In the genomic region with DNA sequence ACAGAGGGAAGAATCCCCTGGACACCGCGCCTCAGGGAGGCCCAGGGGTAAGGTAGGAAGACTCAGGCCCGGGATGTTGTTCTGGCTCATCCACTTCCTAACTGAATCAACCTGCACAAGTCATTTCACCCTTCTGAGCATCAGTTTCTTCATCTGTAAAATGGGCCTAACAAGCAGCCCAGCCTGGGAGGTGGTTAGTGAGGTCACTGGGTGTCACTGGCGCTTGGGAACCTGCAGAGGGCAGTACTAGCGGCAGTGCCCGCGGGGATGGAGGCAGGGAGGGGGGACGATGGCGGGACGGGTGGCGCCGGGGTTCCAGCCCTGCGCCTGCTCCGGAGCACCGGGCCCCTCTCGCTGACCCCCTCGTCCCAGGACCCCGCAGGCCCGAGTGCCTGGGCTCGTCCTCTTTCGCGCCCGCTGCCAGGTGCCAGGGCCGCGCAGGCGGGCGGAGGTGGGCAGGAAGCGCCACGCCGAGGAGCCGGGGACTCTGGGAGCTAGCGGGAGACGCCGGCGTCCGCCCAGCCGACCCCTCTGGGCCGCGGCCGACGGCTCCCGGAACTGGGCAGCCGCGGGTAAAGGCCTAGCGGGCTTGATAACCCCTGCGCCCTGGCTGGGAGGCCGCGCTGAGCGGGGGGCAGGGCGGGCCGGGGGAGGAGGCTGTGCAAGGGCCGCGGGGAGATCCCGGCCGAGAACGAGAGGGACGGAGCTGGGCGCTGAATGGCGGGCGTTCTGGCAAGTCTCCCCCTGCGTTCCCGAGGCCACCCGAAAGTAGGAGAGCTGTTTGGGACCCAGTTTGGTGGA, we compare ENCODE assay signal across 8 cellular contexts. TPM values are rescaled to one million over a fixed set of nuclear protein-coding genes. Genes with fewer than 3 reads are reported as not detected.
DNase-seq lines count a peak whose midpoint lies in the region; ATAC-seq and TF ChIP-seq lines count a peak whose summit lies in the region.

Gene NLRX1 (plus strand): TSS at position 255 of the 801 bp plus-strand sequence. CDS start 2,679 bp downstream, outside the sequence.

- CTCF ChIA-PET in Caco-2 (lab: Charles Lee): interaction anchor here (0.8 to 2.0 kb wide), 2 partner anchors 28 to 66 kb away, joined by 3 to 9 read pairs; partner anchors contain the start of gene DPAGT1
- CTCF ChIA-PET in PC-9 (lab: Charles Lee): interaction anchor here (0.8 to 0.9 kb wide), 3 partner anchors 27 to 150 kb away, joined by 3 to 4 read pairs (median 3); partner anchors contain the start of gene HMBS

- peak within 1 kb of the TSS; percentile 83 for H2AFZ ChIP-seq in PC-9

- no peaks in the 10 kb centered on the region for H3K27me3 Mint-ChIP-seq in Caco-2 (ENCODE audit: insufficient read depth, unreplicated experiment)
- H3K27me3 Mint-ChIP-seq in natural killer cell treated with Interleukin-12 subunit alpha and Interleukin-12 subunit beta and Interleukin-15 and Interleukin-18, amount 100 ng/mL, for 72 hours: no peaks in the 10 kb centered on the region

- peak within 1 kb of the TSS; percentile 81 for H3K27ac ChIP-seq in PC-9

- H3K9me3 ChIP-seq in Caco-2: no peaks in the 10 kb centered on the region
- no peaks in the 10 kb centered on the region for H3K9me3 ChIP-seq in PC-9 (ENCODE audit: insufficient read depth, low read depth)

- peaks cover 48% of the 10 kb centered on the region for H3F3A ChIP-seq in PC-9 (ENCODE audit: insufficient read depth, low read depth)

- BruUV-seq in Caco-2 (replicated peaks; lab: Mats Ljungman, UMichigan): no TSS peak
- TSS peak; percentile 95 for BruUV-seq in PC-9 (replicated peaks; lab: Mats Ljungman, UMichigan)

- intact Hi-C loops in Caco-2 (cut with micrococcal nuclease; ENCODE audit: unreplicated experiment): loop anchor here (1.0 kb wide), 1 partner anchor 29 kb away; no protein-coding TSS in a partner anchor
- intact Hi-C loops in PC-9 (cut with micrococcal nuclease; ENCODE audit: unreplicated experiment): loop anchor here (1.0 to 2.0 kb wide), 3 partner anchors 28 to 74 kb away; a partner anchor contains a TSS

- TF ChIP-seq CTCF in Caco-2 (IDR thresholded peaks at IDR 0.05; ENCODE audit: insufficient read depth in 1 of 2, low read depth in 1 of 2, low read length in 1 of 2, severe bottlenecking in 1 of 2, unreplicated experiment in 1 of 2) (peak; percentile 45 to 74), PC-9 (conservative IDR thresholded peaks at IDR 0.05) (peak; percentile 92)

- H3K9me2 ChIP-seq in PC-9 (ENCODE audit: insufficient read depth): no peaks in the 10 kb centered on the region

- POLR2A ChIA-PET in Caco-2 (lab: Charles Lee) (interaction anchor here (1.2 kb wide), 1 partner anchor 48 kb away, joined by 24 read pairs; the partner anchor contains the start of gene HINFP), PC-9 (lab: Charles Lee; ENCODE audit: unreplicated experiment) (interaction anchor here (0.6 to 1.2 kb wide), 8 partner anchors 12 to 185 kb away, joined by 3 to 10 read pairs (median 4); partner anchors contain the start of genes CBL, DPAGT1, HINFP and HMBS)

- peak within 1 kb of the TSS; percentile 51 for H3K4me3 ChIP-seq in Caco-2 (ENCODE audit: low read depth, low read length)
- H3K4me3 ChIP-seq in PC-9: peak within 1 kb of the TSS; percentile 69

- no peaks in the 10 kb centered on the region for H3K9me3 Mint-ChIP-seq in Caco-2 (ENCODE audit: unreplicated experiment)
- no peaks in the 10 kb centered on the region for H3K9me3 Mint-ChIP-seq in natural killer cell treated with Interleukin-12 subunit alpha and Interleukin-12 subunit beta and Interleukin-15 and Interleukin-18, amount 100 ng/mL, for 72 hours

- peak within 1 kb of the TSS; percentile 66 for H3K4me3 Mint-ChIP-seq in Caco-2 (ENCODE audit: unreplicated experiment)
- peak within 1 kb of the TSS; percentile 89 for H3K4me3 Mint-ChIP-seq in natural killer cell treated with Interleukin-12 subunit alpha and Interleukin-12 subunit beta and Interleukin-15 and Interleukin-18, amount 100 ng/mL, for 72 hours

- H3K27ac Mint-ChIP-seq in Caco-2 (ENCODE audit: unreplicated experiment): no peak within 1 kb of the TSS
- peak within 1 kb of the TSS; percentile 84 to 86 for H3K27ac Mint-ChIP-seq in natural killer cell treated with Interleukin-12 subunit alpha and Interleukin-12 subunit beta and Interleukin-15 and Interleukin-18, amount 100 ng/mL, for 72 hours

- H3K4me2 ChIP-seq in PC-9: peak within 1 kb of the TSS; percentile 72

- H3K36me3 ChIP-seq in Caco-2 (ENCODE audit: control insufficient read depth, insufficient read depth, low read length): no peaks in the 10 kb centered on the region
- no peaks in the 10 kb centered on the region for H3K36me3 ChIP-seq in PC-9 (ENCODE audit: low read depth)

- no peaks in the 10 kb centered on the region for H4K20me1 ChIP-seq in PC-9 (ENCODE audit: insufficient read depth)

- ATAC-seq in GM19467 (IDR thresholded peaks at IDR 0.05; ENCODE audit: unreplicated experiment): peak; percentile 88
- peak; percentile 94 to 95 for ATAC-seq in natural killer cell treated with Interleukin-12 subunit alpha and Interleukin-12 subunit beta and Interleukin-15 and Interleukin-18, amount 100 ng/mL, for 72 hours

- no peaks in the 10 kb centered on the region for H3K36me3 Mint-ChIP-seq in Caco-2 (ENCODE audit: insufficient read depth, unreplicated experiment)
- no peaks in the 10 kb centered on the region for H3K36me3 Mint-ChIP-seq in natural killer cell treated with Interleukin-12 subunit alpha and Interleukin-12 subunit beta and Interleukin-15 and Interleukin-18, amount 100 ng/mL, for 72 hours

- H3K27me3 ChIP-seq in Caco-2 (replicated peaks; ENCODE audit: control insufficient read depth, insufficient read depth, low read length) (no peaks in the 10 kb centered on the region), PC-9 (ENCODE audit: insufficient read depth, low read depth) (no peaks in the 10 kb centered on the region)

- H3K4me1 ChIP-seq in Caco-2: peaks cover 4% of the 10 kb centered on the region; the same call in 1 of the 2 replicates
- peaks cover 33% of the 10 kb centered on the region for H3K4me1 ChIP-seq in PC-9 (replicated peaks; ENCODE audit: insufficient read depth)

- DNase-seq in Caco-2 (peak; percentile 74 to 80), HS-5 (ENCODE audit: low read depth) (peak; percentile 44), PC-9 (peak; percentile 67 to 80), fibroblast of peridontal ligament (ENCODE audit: extremely low read depth) (peak; percentile 83)
- DNase-seq in activated T-helper 1 cell treated with anti-CD3 and anti-CD28 coated beads, Interleukin-2, amount 50 U/mL, for 16 hours (ENCODE audit: low read depth in 1 of 2, low spot score in 1 of 2): peak; percentile 67 to 71
- DNase-seq in natural killer cell treated with Interleukin-12 subunit alpha and Interleukin-12 subunit beta and Interleukin-15 and Interleukin-18, amount 100 ng/mL, for 72 hours (ENCODE audit: low spot score): peak; percentile 88
- peak; percentile 81 for DNase-seq in stimulated activated naive CD4-positive, alpha-beta T cell treated with Interleukin-2 at 50 U/mL for 16 hours (lab: John Stamatoyannopoulos, UW)

- no peaks in the 10 kb centered on the region for H3K79me2 ChIP-seq in PC-9 (ENCODE audit: low read depth)

- H3K4me1 Mint-ChIP-seq in Caco-2 (ENCODE audit: low read depth, unreplicated experiment): no peaks in the 10 kb centered on the region
- H3K4me1 Mint-ChIP-seq in natural killer cell treated with Interleukin-12 subunit alpha and Interleukin-12 subunit beta and Interleukin-15 and Interleukin-18, amount 100 ng/mL, for 72 hours (ENCODE audit: low read depth in 2 of 2): peaks cover 4 to 14% of the 10 kb centered on the region in 2 donors

RNA-seq across cellular contexts. Expression of gene NLRX1, which starts in this region (rescaled TPM):
- total RNA-seq in Caco-2 (2022) (7.2 and 8.0 TPM in 2 replicates), PC-9 (2021) (18.4 and 22.5 TPM in 2 replicates)
- total RNA-seq in natural killer cell treated with Interleukin-12 subunit alpha and Interleukin-12 subunit beta and Interleukin-15 and Interleukin-18, amount 100 ng/mL, for 72 hours: 10 to 100 TPM; 13.0 to 14.1 TPM

Comparison
In these comparisons a context has a peak if more than half of its experiments do, and no peak if none do; other contexts are left out.
1. Peak in every context shown above with its lines: DNase-seq, ATAC-seq, H3K4me3 ChIP-seq and H3K27ac ChIP-seq.